Comparison of ENCODE assay signal across 9 cellular contexts in genomic region chr10:26485150-26485941, GRCh38. TPM values are rescaled to one million over a fixed set of nuclear protein-coding genes. Genes with fewer than 3 reads are reported as not detected.
DNase-seq lines count a peak whose midpoint lies in the region; ATAC-seq, FAIRE-seq and TF ChIP-seq lines count a peak whose summit lies in the region.
"Had no signal": no experiment of that assay in that cellular context is flagged by ENCODE, and none has a peak within 500 bp of the region (broad histone marks: within the 10 kb centered on the region; RNA-seq: fewer than 3 reads in every experiment).

No MANE protein-coding gene starts in this region.

- no peaks in the 10 kb centered on the region for H4K20me1 ChIP-seq in smooth muscle cell (ENCODE audit: low read depth)

- peaks cover 4% of the 10 kb centered on the region for H3K4me1 ChIP-seq in smooth muscle cell (ENCODE audit: low read depth)

- no peaks in the 10 kb centered on the region for H3K9me3 ChIP-seq in smooth muscle cell (replicated peaks; ENCODE audit: low read depth)

- no peaks in the 10 kb centered on the region for H3K9me3 Mint-ChIP-seq in activated T-helper 1 cell treated with anti-CD3 and anti-CD28 coated beads, Interleukin-12 subunit alpha, Interleukin-12 subunit beta, Interleukin-2, Interleukin-4 antibody, amounts not matched to agents 30 ng/mL and 10 ng/mL and 1 ng/mL, durations not matched to agents 14 hours and 24 hours and 36 hours

- no peak for TF ChIP-seq POLR2A in GM12891 (IDR thresholded peaks at IDR 0.05; ENCODE audit: low read depth, low read length)

- H3K36me3 ChIP-seq in smooth muscle cell (ENCODE audit: low read depth) = no peaks in the 10 kb centered on the region

- H3K4me2 ChIP-seq in smooth muscle cell = peak overlapping the region; percentile 11

- H3K4me1 Mint-ChIP-seq in activated T-helper 1 cell treated with anti-CD3 and anti-CD28 coated beads, Interleukin-12 subunit alpha, Interleukin-12 subunit beta, Interleukin-2, Interleukin-4 antibody, amounts not matched to agents 30 ng/mL and 10 ng/mL and 1 ng/mL, durations not matched to agents 14 hours and 24 hours and 36 hours (ENCODE audit: low read depth) = peaks cover 73% of the 10 kb centered on the region

- H3K9ac ChIP-seq in smooth muscle cell (ENCODE audit: low read depth) = peak overlapping the region; percentile 41

- FAIRE-seq in GM12891 (lab: Jason Lieb, UNC) = peak; percentile 64
- FAIRE-seq: GM12878 had no signal

- peaks cover 7% of the 10 kb centered on the region for H3F3A ChIP-seq in smooth muscle cell (ENCODE audit: low read depth)

- H2AFZ ChIP-seq in smooth muscle cell (ENCODE audit: low read depth) = peak overlapping the region; percentile 76

- DNase-seq in GM12891 (ENCODE audit: insufficient read length, low spot score) = no peak
- DNase-seq in activated T-helper 1 cell treated with anti-CD3 and anti-CD28 coated beads, Interleukin-12 subunit alpha, Interleukin-12 subunit beta, Interleukin-2, Interleukin-4 antibody, amounts not matched to agents 30 ng/mL and 10 ng/mL and 1 ng/mL, durations not matched to agents 14 hours and 24 hours and 36 hours (ENCODE audit: low spot score) = no peak
- DNase-seq in left cardiac atrium = no peak
- DNase-seq in smooth muscle cell (lab: John Stamatoyannopoulos, UW; ENCODE audit: unreplicated experiment) = no peak
- no peak for DNase-seq in NCI-H2081 treated with DMSO at 0.1 percent for 48 hours (lab: John Stamatoyannopoulos, UW)
- no peak for DNase-seq in NCI-H524 treated with DMSO at 0.1 percent for 48 hours (lab: John Stamatoyannopoulos, UW)
- DNase-seq: KG1 had no signal

- no peak for TF ChIP-seq CTCF in smooth muscle cell (IDR thresholded peaks at IDR 0.05; ENCODE audit: borderline replicate concordance, insufficient read depth, poor library complexity, severe bottlenecking)

- H3K27ac ChIP-seq in smooth muscle cell (ENCODE audit: low read depth) = peak overlapping the region; percentile 99

- intact Hi-C loops in activated T-helper 1 cell treated with anti-CD3 and anti-CD28 coated beads, Interleukin-12 subunit alpha, Interleukin-12 subunit beta, Interleukin-2, Interleukin-4 antibody, amounts not matched to agents 30 ng/mL and 10 ng/mL and 1 ng/mL, durations not matched to agents 14 hours and 24 hours and 36 hours (cut with micrococcal nuclease) = loop anchor here (5.0 kb wide), 2 partner anchors 148 to 757 kb away; partner anchors contain the start of gene ACBD5
- intact Hi-C loops in left cardiac atrium (cut with DNase I) = no loop called here

- WGBS in smooth muscle cell (ENCODE audit: low lambda C conversion rate) = 30% methylated on average over 5 of the region's 5 CpGs

- H3K36me3 Mint-ChIP-seq in activated T-helper 1 cell treated with anti-CD3 and anti-CD28 coated beads, Interleukin-12 subunit alpha, Interleukin-12 subunit beta, Interleukin-2, Interleukin-4 antibody, amounts not matched to agents 30 ng/mL and 10 ng/mL and 1 ng/mL, durations not matched to agents 14 hours and 24 hours and 36 hours (ENCODE audit: low read depth) = peaks cover 10% of the 10 kb centered on the region

- no peaks in the 10 kb centered on the region for H3K27me3 ChIP-seq in smooth muscle cell (ENCODE audit: low read depth)

- H3K4me3 ChIP-seq in smooth muscle cell = no peak overlapping the region
- H3K4me3 ChIP-seq: GM12878 had no signal

- ATAC-seq in left cardiac atrium (peak; percentile 56 to 68), GM19023 (IDR thresholded peaks at IDR 0.05; ENCODE audit: unreplicated experiment) (no peak)
- ATAC-seq: GM12878 had no signal

- H3K4me3 Mint-ChIP-seq in activated T-helper 1 cell treated with anti-CD3 and anti-CD28 coated beads, Interleukin-12 subunit alpha, Interleukin-12 subunit beta, Interleukin-2, Interleukin-4 antibody, amounts not matched to agents 30 ng/mL and 10 ng/mL and 1 ng/mL, durations not matched to agents 14 hours and 24 hours and 36 hours = no peak overlapping the region

- peak overlapping the region; percentile 83 for H3K27ac Mint-ChIP-seq in activated T-helper 1 cell treated with anti-CD3 and anti-CD28 coated beads, Interleukin-12 subunit alpha, Interleukin-12 subunit beta, Interleukin-2, Interleukin-4 antibody, amounts not matched to agents 30 ng/mL and 10 ng/mL and 1 ng/mL, durations not matched to agents 14 hours and 24 hours and 36 hours

- no peaks in the 10 kb centered on the region for H3K79me2 ChIP-seq in smooth muscle cell (ENCODE audit: low read depth)

- no peaks in the 10 kb centered on the region for H3K27me3 Mint-ChIP-seq in activated T-helper 1 cell treated with anti-CD3 and anti-CD28 coated beads, Interleukin-12 subunit alpha, Interleukin-12 subunit beta, Interleukin-2, Interleukin-4 antibody, amounts not matched to agents 30 ng/mL and 10 ng/mL and 1 ng/mL, durations not matched to agents 14 hours and 24 hours and 36 hours (ENCODE audit: insufficient read depth)

TF ChIP-seq in GM12891, 5 proteins besides CTCF, POLR2A, EP300 and RAD21:
- TF ChIP-seq POU2F2 (IDR thresholded peaks at IDR 0.05; ENCODE audit: low read depth, low read length) (no peak), SPI1 (IDR thresholded peaks at IDR 0.05; ENCODE audit: low read depth, low read length) (no peak), POLR2AphosphoS5 (IDR thresholded peaks at IDR 0.05; ENCODE audit: low read depth, low read length) (no peak), PAX5 (IDR thresholded peaks at IDR 0.05; ENCODE audit: insufficient read depth, low read length, severe bottlenecking) (no peak), TAF1 (IDR thresholded peaks at IDR 0.05; ENCODE audit: low read depth, low read length) (no peak)

RNA-seq across cellular contexts. Expression of gene APBB1IP, which starts 47.2 kb away (rescaled TPM):
- polyA plus RNA-seq in GM12891 (2012; ENCODE audit: low read depth, missing spikeins) = 52.0 TPM
- total RNA-seq in activated T-helper 1 cell treated with anti-CD3 and anti-CD28 coated beads, Interleukin-12 subunit alpha, Interleukin-12 subunit beta, Interleukin-2, Interleukin-4 antibody, amounts not matched to agents 30 ng/mL and 10 ng/mL and 1 ng/mL, durations not matched to agents 14 hours and 24 hours and 36 hours = 39.6 and 43.6 TPM in 2 replicates
- 10 to 100 TPM in 1 of 2 donors, 1 to 10 TPM in 1; 8.1 to 18.4 TPM for total RNA-seq in left cardiac atrium
- 0.36 TPM in 1 of 2 replicates, not detected in the other for total RNA-seq in smooth muscle cell
- 0.24 and 0.39 TPM in 2 replicates for polyA plus RNA-seq in smooth muscle cell
